Comparison of ENCODE assay signal across 9 cellular contexts in the genomic region with DNA sequence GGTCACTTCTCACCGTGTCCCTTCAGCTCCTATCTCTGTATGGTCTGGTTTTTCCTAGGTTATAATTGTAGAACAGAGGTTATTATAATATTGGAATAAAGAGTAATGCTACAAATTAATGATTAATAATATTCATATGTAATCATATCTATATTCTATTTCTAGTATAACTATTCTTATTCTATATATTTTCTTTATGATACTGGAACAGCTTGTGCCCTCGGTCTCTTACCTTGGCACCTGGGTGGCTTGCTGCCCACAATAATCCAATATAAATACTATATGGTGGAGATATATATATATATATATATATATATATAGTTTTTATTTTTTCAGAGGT. TPM values are rescaled to one million over a fixed set of nuclear protein-coding genes. Genes with fewer than 3 reads are reported as not detected.
DNase-seq lines count a peak whose midpoint lies in the region; ATAC-seq and TF ChIP-seq lines count a peak whose summit lies in the region.
"Not testable (repeated sequence)": the region's sequence is repeated elsewhere in the genome, so short reads cannot be mapped to it uniquely, and the experiment has no call there.
"Had no signal": no experiment of that assay in that cellular context is flagged by ENCODE, and none has a peak within 500 bp of the region (broad histone marks: within the 10 kb centered on the region; RNA-seq: fewer than 3 reads in every experiment).

No MANE protein-coding gene starts in this region.

- not testable (repeated sequence) for H4K20me1 ChIP-seq in PC-9 (ENCODE audit: insufficient read depth)

- not testable (repeated sequence) for H3K4me2 ChIP-seq in PC-9

- not testable (repeated sequence) for TF ChIP-seq POLR2A in transverse colon (IDR thresholded peaks at IDR 0.05)

- in situ Hi-C loops in transverse colon (cut with MboI; ENCODE audit: low pct_ligation_motif_present in 1 of 4, low pct_unique_long_range_greater_than_20kb in 1 of 4, low sequenced_read_pairs in 3 of 4): loop anchor here in 1 of 4 donors (25.0 kb wide), 1 partner anchor 521 kb away; no protein-coding TSS in a partner anchor

- peak; percentile 61 for TF ChIP-seq CTCF in CD14-positive monocyte (IDR thresholded peaks at IDR 0.05)
- not testable (repeated sequence) for TF ChIP-seq CTCF in GM12865 (IDR thresholded peaks at IDR 0.05; ENCODE audit: insufficient read depth, low read depth, low read length, missing control alignments); PC-9 (conservative IDR thresholded peaks at IDR 0.05); activated B cell treated with CpG ODN at 0.5 μM for 24 hours (IDR thresholded peaks at IDR 0.05); MCF 10A (IDR thresholded peaks at IDR 0.05; ENCODE audit: unreplicated experiment); epithelial cell of proximal tubule (conservative IDR thresholded peaks at IDR 0.05; ENCODE audit: low read depth, low read length); transverse colon (IDR thresholded peaks at IDR 0.05)

- H3K36me3 ChIP-seq in PC-9 (ENCODE audit: low read depth); transverse colon: not testable (repeated sequence)

- H3K4me1 ChIP-seq in PC-9 (replicated peaks; ENCODE audit: insufficient read depth); transverse colon: not testable (repeated sequence)

- H3K27ac ChIP-seq in PC-9, transverse colon: not testable (repeated sequence)

- POLR2A ChIA-PET in PC-9 (lab: Charles Lee; ENCODE audit: unreplicated experiment); activated B cell treated with CpG ODN at 0.5 μM for 24 hours (lab: Charles Lee); naive thymus-derived CD8-positive, alpha-beta T cell (lab: Charles Lee): not testable (repeated sequence)
- POLR2A ChIA-PET in MCF 10A (lab: Yijun Ruan, JAX): interaction anchor here (1.2 kb wide), 1 partner anchor 402 kb away, joined by 3 read pairs; no protein-coding TSS in a partner anchor

- WGBS in transverse colon (ENCODE audit: low coverage in 1 of 2), 2 donors: 33 to 56% methylated on average over 2 of the region's 2 CpGs

- not testable (repeated sequence) for H3K9me3 Mint-ChIP-seq in CD14-positive monocyte; activated B cell treated with CpG ODN at 0.5 μM for 24 hours; MCF 10A (ENCODE audit: unreplicated experiment); naive thymus-derived CD8-positive, alpha-beta T cell

- H3K4me3 ChIP-seq in GM12865 (ENCODE audit: low read depth, low read length): peak overlapping the region; percentile 49
- H3K4me3 ChIP-seq in PC-9: peak overlapping the region; percentile 54; the same call in 1 of the 2 replicates
- H3K4me3 ChIP-seq in epithelial cell of proximal tubule (ENCODE audit: low read depth, low read length): peak overlapping the region; percentile 61
- H3K4me3 ChIP-seq in transverse colon: peak overlapping the region in 3 of 4 donors; percentile 38 to 59 (median 39)

- H3K27me3 ChIP-seq in PC-9 (ENCODE audit: insufficient read depth, low read depth): not testable (repeated sequence)
- H3K27me3 ChIP-seq in transverse colon: peaks cover 18% of the 10 kb centered on the region

- not testable (repeated sequence) for ATAC-seq in activated B cell treated with CpG ODN at 0.5 μM for 24 hours (ENCODE audit: low read depth); naive thymus-derived CD8-positive, alpha-beta T cell

- DNase-seq in CD14-positive monocyte (ENCODE audit: low spot score); GM12865 (ENCODE audit: low read depth); PC-9; activated B cell treated with CpG ODN at 0.5 μM for 24 hours; MCF 10A (ENCODE audit: unreplicated experiment); epithelial cell of proximal tubule (ENCODE audit: low read depth); naive thymus-derived CD8-positive, alpha-beta T cell; transverse colon: not testable (repeated sequence)

- H3K36me3 Mint-ChIP-seq in CD14-positive monocyte; activated B cell treated with CpG ODN at 0.5 μM for 24 hours (ENCODE audit: low read depth); MCF 10A (ENCODE audit: insufficient read depth, unreplicated experiment); naive thymus-derived CD8-positive, alpha-beta T cell: not testable (repeated sequence)

- not testable (repeated sequence) for BruUV-seq in PC-9 (replicated peaks; lab: Mats Ljungman, UMichigan); MCF 10A (replicated peaks; lab: Mats Ljungman, UMichigan)

- intact Hi-C loops in CD14-positive monocyte (cut with micrococcal nuclease); transverse colon (cut with DNase I; ENCODE audit: low total_unique reads): not testable (repeated sequence)
- intact Hi-C loops in PC-9 (cut with micrococcal nuclease; ENCODE audit: unreplicated experiment): loop anchor here (5.0 to 10.0 kb wide), 4 partner anchors 304 to 986 kb away; no protein-coding TSS in a partner anchor
- intact Hi-C loops in activated B cell treated with CpG ODN at 0.5 μM for 24 hours (cut with micrococcal nuclease): loop anchor here (1.0 to 10.0 kb wide), 5 partner anchors 404 to 1504 kb away; partner anchors contain the start of genes DMXL1 and SRFBP1
- intact Hi-C loops in MCF 10A (cut with micrococcal nuclease): loop anchor here (1.0 to 5.0 kb wide), 5 partner anchors 308 to 1494 kb away; no protein-coding TSS in a partner anchor

- H3K79me2 ChIP-seq in PC-9 (ENCODE audit: low read depth): not testable (repeated sequence)

- H3K4me1 Mint-ChIP-seq in CD14-positive monocyte (peaks cover 16% of the 10 kb centered on the region), activated B cell treated with CpG ODN at 0.5 μM for 24 hours (peaks cover 18% of the 10 kb centered on the region), MCF 10A (ENCODE audit: insufficient read depth, unreplicated experiment) (peaks cover 24% of the 10 kb centered on the region)
- H3K4me1 Mint-ChIP-seq in naive thymus-derived CD8-positive, alpha-beta T cell: peaks cover 0 to 15% (median 6%) of the 10 kb centered on the region in 4 donors

- CTCF ChIA-PET in PC-9 (lab: Charles Lee): interaction anchor here (0.6 kb wide), 1 partner anchor 504 kb away, joined by 3 read pairs; no protein-coding TSS in a partner anchor
- CTCF ChIA-PET in activated B cell treated with CpG ODN at 0.5 μM for 24 hours (lab: Charles Lee): not testable (repeated sequence)
- CTCF ChIA-PET in MCF 10A (lab: Yijun Ruan, JAX): interaction anchor here (0.6 to 6.3 kb wide), 26 partner anchors 9 to 1491 kb away, joined by 3 to 68 read pairs (median 4); no protein-coding TSS in a partner anchor

- not testable (repeated sequence) for H3K27ac Mint-ChIP-seq in CD14-positive monocyte; MCF 10A (ENCODE audit: low read depth, unreplicated experiment)
- H3K27ac Mint-ChIP-seq in activated B cell treated with CpG ODN at 0.5 μM for 24 hours: peak overlapping the region; percentile 84
- H3K27ac Mint-ChIP-seq in naive thymus-derived CD8-positive, alpha-beta T cell: peak overlapping the region in 1 of 10 donors; percentile 38

- H3K27me3 Mint-ChIP-seq in CD14-positive monocyte (ENCODE audit: low read depth in 3 of 3); activated B cell treated with CpG ODN at 0.5 μM for 24 hours; MCF 10A (ENCODE audit: insufficient read depth, unreplicated experiment): not testable (repeated sequence)
- peaks cover 8 to 24% (median 9%) of the 10 kb centered on the region in 5 donors for H3K27me3 Mint-ChIP-seq in naive thymus-derived CD8-positive, alpha-beta T cell

- H3F3A ChIP-seq in PC-9 (ENCODE audit: insufficient read depth, low read depth): not testable (repeated sequence)

- TF ChIP-seq EP300 in transverse colon (IDR thresholded peaks at IDR 0.05; ENCODE audit: low read depth): not testable (repeated sequence)

- not testable (repeated sequence) for H2AFZ ChIP-seq in PC-9

- not testable (repeated sequence) for H3K9me3 ChIP-seq in PC-9 (ENCODE audit: insufficient read depth, low read depth); transverse colon

- peak overlapping the region in 1 of 2 donors; percentile 84 for H3K4me3 Mint-ChIP-seq in CD14-positive monocyte
- H3K4me3 Mint-ChIP-seq in activated B cell treated with CpG ODN at 0.5 μM for 24 hours: peak overlapping the region; percentile 85
- H3K4me3 Mint-ChIP-seq in MCF 10A (ENCODE audit: unreplicated experiment): peak overlapping the region; percentile 70
- peak overlapping the region in 8 of 10 donors; percentile 57 to 87 (median 74) for H3K4me3 Mint-ChIP-seq in naive thymus-derived CD8-positive, alpha-beta T cell

- not testable (repeated sequence) for H3K9me2 ChIP-seq in PC-9 (ENCODE audit: insufficient read depth)

RNA-seq across cellular contexts. Expression of gene PRR16, which starts 5.6 kb away (rescaled TPM):
- under 1 TPM; 0.14 to 0.74 TPM for polyA plus RNA-seq in CD14-positive monocyte
- 2.8 and 5.0 TPM in 2 replicates for total RNA-seq in PC-9 (2021)
- 0.15 and 0.29 TPM in 2 replicates for total RNA-seq in activated B cell treated with CpG ODN at 0.5 μM for 24 hours
- 11.9 and 18.9 TPM in 2 replicates for total RNA-seq in MCF 10A (2022)
- total RNA-seq in epithelial cell of proximal tubule: 0.23 and 0.94 TPM in 2 replicates
- total RNA-seq in naive thymus-derived CD8-positive, alpha-beta T cell: not detected
- polyA plus RNA-seq in naive thymus-derived CD8-positive, alpha-beta T cell: not detected
- 1 to 10 TPM; 2.7 to 9.7 (median 6.3) TPM for total RNA-seq in transverse colon
- total RNA-seq: activated CD8-positive, alpha-beta memory T cell treated with anti-CD3 and anti-CD28 coated beads, Interleukin-2, amount 10 ng/mL, durations not matched to agents 7 days and 5 days had no signal
